8 cellular contexts compared by ENCODE assay signal in the genomic region with DNA sequence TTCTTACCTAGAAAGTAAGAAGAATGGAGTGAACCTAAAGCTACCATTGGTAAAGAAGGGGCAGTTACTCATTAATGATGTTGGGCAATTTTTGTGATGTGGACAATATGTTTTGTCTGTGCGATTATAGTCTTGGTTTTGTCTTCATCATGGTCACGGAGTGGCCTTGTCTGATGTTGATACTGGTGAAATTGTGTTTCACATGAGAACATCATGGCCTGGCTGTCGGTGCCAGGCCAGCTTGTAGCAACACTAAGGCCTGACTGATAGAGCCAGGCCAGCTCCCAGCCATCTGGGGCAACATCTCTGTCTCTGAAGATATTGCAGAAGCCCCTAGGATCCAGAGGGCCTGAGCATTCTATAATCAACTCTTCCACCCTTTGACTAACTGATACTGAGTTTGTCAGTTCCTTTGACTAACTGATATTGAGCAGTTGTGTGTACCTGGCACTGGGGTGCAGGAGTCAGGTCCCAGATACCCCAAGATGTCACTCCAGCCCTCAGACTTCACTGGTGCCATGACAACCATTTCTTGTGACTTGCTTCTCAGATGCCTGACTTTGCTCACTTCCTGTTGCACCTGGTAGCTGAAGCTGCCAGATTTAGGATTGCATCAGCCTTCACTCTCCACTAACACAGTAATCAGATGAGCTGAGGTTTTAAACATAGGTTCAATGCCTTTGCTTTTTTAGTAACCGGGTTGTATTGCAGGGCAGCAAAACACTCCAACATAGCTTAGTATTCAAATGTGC.
DNase-seq lines count a peak whose midpoint lies in the region; ATAC-seq and TF ChIP-seq lines count a peak whose summit lies in the region.

No MANE protein-coding gene starts in this region.

- peak overlapping the region in 1 of 4 donors; percentile 63 for H3K27ac ChIP-seq in gastrocnemius medialis

- TF ChIP-seq CTCF in gastrocnemius medialis (IDR thresholded peaks at IDR 0.05 in 4 of 5, conservative IDR thresholded peaks at IDR 0.05 in 1 of 5): no peak

- DNase-seq in stimulated activated CD4-positive, alpha-beta T cell treated with anti-CD3 and anti-CD28 coated beads, Interleukin-1b, Interleukin-23, amount 100 ng/mL, for 48 hours: peak; percentile 52
- DNase-seq in stimulated activated CD4-positive, alpha-beta T cell treated with anti-CD3 and anti-CD28 coated beads, Interleukin-4, amount 100 ng/mL, for 1 hour: no peak
- peak; percentile 63 for DNase-seq in activated CD4-positive, alpha-beta T cell treated with anti-CD3 and anti-CD28 coated beads, Interleukin-2, amount 10 ng/mL, durations not matched to agents 7 days and 5 days
- DNase-seq in gastrocnemius medialis (no peak), MG63 (no peak), AG20443 (ENCODE audit: low spot score) (no peak)
- DNase-seq in stimulated activated CD4-positive, alpha-beta T cell treated with anti-CD3 and anti-CD28 coated beads, Interleukin-4, amount 100 ng/mL, for 24 hours: no peak

- in situ Hi-C loops in gastrocnemius medialis (cut with MboI; ENCODE audit: low sequenced_read_pairs in 4 of 4): no loop called here

- H3K36me3 ChIP-seq in gastrocnemius medialis (peaks cover 0 to 20% of the 10 kb centered on the region in 2 donors), MG63 (peaks cover 3% of the 10 kb centered on the region)

- CTCF ChIA-PET in activated CD4-positive, alpha-beta T cell treated with anti-CD3 and anti-CD28 coated beads, Interleukin-2, amount 10 ng/mL, durations not matched to agents 7 days and 5 days (lab: Charles Lee): interaction anchor here (2.1 kb wide), 1 partner anchor 62 kb away, joined by 6 read pairs; no protein-coding TSS in a partner anchor

- intact Hi-C loops in gastrocnemius medialis (cut with DNase I; ENCODE audit: low total_unique reads): no loop called here

- H3K36me3 Mint-ChIP-seq in activated CD4-positive, alpha-beta T cell treated with anti-CD3 and anti-CD28 coated beads, Interleukin-2, amount 10 ng/mL, durations not matched to agents 7 days and 5 days (ENCODE audit: low read depth): peaks cover 59% of the 10 kb centered on the region

- H3K9me3 ChIP-seq in gastrocnemius medialis (no peaks in the 10 kb centered on the region), MG63 (peaks cover 4% of the 10 kb centered on the region)

- POLR2A ChIA-PET in activated CD4-positive, alpha-beta T cell treated with anti-CD3 and anti-CD28 coated beads, Interleukin-2, amount 10 ng/mL, durations not matched to agents 7 days and 5 days (lab: Charles Lee): interaction anchor here (0.7 kb wide), 1 partner anchor 8 kb away, joined by 3 read pairs; no protein-coding TSS in a partner anchor

- peaks cover 43% of the 10 kb centered on the region for H3K4me1 Mint-ChIP-seq in activated CD4-positive, alpha-beta T cell treated with anti-CD3 and anti-CD28 coated beads, Interleukin-2, amount 10 ng/mL, durations not matched to agents 7 days and 5 days

- no peak overlapping the region for H3K4me3 Mint-ChIP-seq in activated CD4-positive, alpha-beta T cell treated with anti-CD3 and anti-CD28 coated beads, Interleukin-2, amount 10 ng/mL, durations not matched to agents 7 days and 5 days

- peaks cover 15% of the 10 kb centered on the region for H3K9me3 Mint-ChIP-seq in activated CD4-positive, alpha-beta T cell treated with anti-CD3 and anti-CD28 coated beads, Interleukin-2, amount 10 ng/mL, durations not matched to agents 7 days and 5 days

- ATAC-seq in HG03045 (IDR thresholded peaks at IDR 0.05; ENCODE audit: unreplicated experiment): peak; percentile 80
- ATAC-seq in gastrocnemius medialis: peak; percentile 62 to 79

- H3K4me3 ChIP-seq in gastrocnemius medialis (no peak overlapping the region), MG63 (no peak overlapping the region)

- H3K27me3 ChIP-seq in gastrocnemius medialis (no peaks in the 10 kb centered on the region), MG63 (no peaks in the 10 kb centered on the region)

- TF ChIP-seq POLR2A in gastrocnemius medialis (IDR thresholded peaks at IDR 0.05): no peak

- no peaks in the 10 kb centered on the region for H3K27me3 Mint-ChIP-seq in activated CD4-positive, alpha-beta T cell treated with anti-CD3 and anti-CD28 coated beads, Interleukin-2, amount 10 ng/mL, durations not matched to agents 7 days and 5 days

- peak overlapping the region; percentile 91 for H3K27ac Mint-ChIP-seq in activated CD4-positive, alpha-beta T cell treated with anti-CD3 and anti-CD28 coated beads, Interleukin-2, amount 10 ng/mL, durations not matched to agents 7 days and 5 days

- peaks cover 4 to 8% of the 10 kb centered on the region in 2 donors for H3K4me1 ChIP-seq in gastrocnemius medialis

Comparison
In these comparisons a context has a peak if more than half of its experiments do, and no peak if none do; other contexts are left out.
1. DNase-seq: peak in stimulated activated CD4-positive, alpha-beta T cell treated with anti-CD3 and anti-CD28 coated beads, Interleukin-1b, Interleukin-23, amount 100 ng/mL, for 48 hours (single experiment) and activated CD4-positive, alpha-beta T cell treated with anti-CD3 and anti-CD28 coated beads, Interleukin-2, amount 10 ng/mL, durations not matched to agents 7 days and 5 days (single experiment); none in stimulated activated CD4-positive, alpha-beta T cell treated with anti-CD3 and anti-CD28 coated beads, Interleukin-4, amount 100 ng/mL, for 1 hour (single experiment), gastrocnemius medialis (0 of 2), MG63 (single experiment), AG20443 (single experiment) and stimulated activated CD4-positive, alpha-beta T cell treated with anti-CD3 and anti-CD28 coated beads, Interleukin-4, amount 100 ng/mL, for 24 hours (single experiment).